In genomic region chr16:83956336-83957289, GRCh38 we compare ENCODE assay signal across 8 cellular contexts. TPM values are rescaled to one million over a fixed set of nuclear protein-coding genes. Genes with fewer than 3 reads are reported as not detected.
DNase-seq lines count a peak whose midpoint lies in the region; ATAC-seq and TF ChIP-seq lines count a peak whose summit lies in the region.

No MANE protein-coding gene starts in this region.

- no peak overlapping the region for H3K4me3 Mint-ChIP-seq in activated CD8-positive, alpha-beta T cell treated with anti-CD3 and anti-CD28 coated beads, Interleukin-2, amount 10 ng/mL, durations not matched to agents 7 days and 5 days

- no peak overlapping the region for H2BK120ac ChIP-seq in mesenchymal stem cell (ENCODE audit: low read depth, low read length)

- DNase-seq in Caki2 (ENCODE audit: low read depth) (peak; percentile 49), HFF-Myc (ENCODE audit: extremely low read depth, low read depth) (peak; percentile 48), NCI-H774 (lab: John Stamatoyannopoulos, UW) (peak; percentile 12), mesenchymal stem cell (peak; percentile 73)
- peak; percentile 82 for DNase-seq in activated CD8-positive, alpha-beta T cell treated with anti-CD3 and anti-CD28 coated beads, Interleukin-2, amount 10 ng/mL, durations not matched to agents 7 days and 5 days
- DNase-seq in effector CD8-positive, alpha-beta T cell (lab: John Stamatoyannopoulos, UW) = peak; percentile 41
- peak; percentile 64 for DNase-seq in stimulated activated CD8-positive, alpha-beta memory T cell treated with anti-CD3 and anti-CD28 coated beads, Interleukin-15, amount 100 ng/mL, for 24 hours (ENCODE audit: low read depth)

- H2BK15ac ChIP-seq in mesenchymal stem cell (ENCODE audit: low read depth, poor library complexity, severe bottlenecking) = no peak overlapping the region

- H3K4me1 Mint-ChIP-seq in activated CD8-positive, alpha-beta T cell treated with anti-CD3 and anti-CD28 coated beads, Interleukin-2, amount 10 ng/mL, durations not matched to agents 7 days and 5 days (ENCODE audit: low read depth) = peaks cover 11% of the 10 kb centered on the region

- peaks cover 6% of the 10 kb centered on the region for H3K79me1 ChIP-seq in mesenchymal stem cell (replicated peaks; ENCODE audit: low read length, poor library complexity, severe bottlenecking)

- H3K4me2 ChIP-seq in mesenchymal stem cell (ENCODE audit: low read length, poor library complexity, severe bottlenecking) = no peak overlapping the region

- peaks cover 5% of the 10 kb centered on the region for H3K27me3 Mint-ChIP-seq in activated CD8-positive, alpha-beta T cell treated with anti-CD3 and anti-CD28 coated beads, Interleukin-2, amount 10 ng/mL, durations not matched to agents 7 days and 5 days (ENCODE audit: low read depth)

- H3K36me3 Mint-ChIP-seq in activated CD8-positive, alpha-beta T cell treated with anti-CD3 and anti-CD28 coated beads, Interleukin-2, amount 10 ng/mL, durations not matched to agents 7 days and 5 days (ENCODE audit: low read depth) = no peaks in the 10 kb centered on the region

- H3K23ac ChIP-seq in mesenchymal stem cell (ENCODE audit: low read length in 2 of 2) = no peak overlapping the region

- TF ChIP-seq CTCF in HFF-Myc (IDR thresholded peaks at IDR 0.05; ENCODE audit: low read depth, low read length, missing control alignments) = peak; percentile 91

- H3K9me3 Mint-ChIP-seq in activated CD8-positive, alpha-beta T cell treated with anti-CD3 and anti-CD28 coated beads, Interleukin-2, amount 10 ng/mL, durations not matched to agents 7 days and 5 days (ENCODE audit: insufficient read depth) = no peaks in the 10 kb centered on the region

- H3K4me3 ChIP-seq in HFF-Myc (replicated peaks; ENCODE audit: low read depth, low read length) (no peak overlapping the region), mesenchymal stem cell (ENCODE audit: insufficient read depth in 1 of 2, low read depth in 1 of 2, low read length in 2 of 2) (no peak overlapping the region)

- H2BK5ac ChIP-seq in mesenchymal stem cell (ENCODE audit: low read depth, low read length, poor library complexity, severe bottlenecking) = no peak overlapping the region

- H3K27ac ChIP-seq in mesenchymal stem cell (ENCODE audit: low read length, poor library complexity, severe bottlenecking) = no peak overlapping the region

- peak overlapping the region in 1 of 2 experiments; percentile 76 for H2BK12ac ChIP-seq in mesenchymal stem cell (ENCODE audit: low read length in 2 of 2)

- H3K36me3 ChIP-seq in mesenchymal stem cell (ENCODE audit: control insufficient read depth in 1 of 2, insufficient read depth in 2 of 2, low read depth in 1 of 2, low read length in 2 of 2) = peaks cover 30 to 37% of the 10 kb centered on the region in 2 experiments

- CTCF ChIA-PET in activated CD8-positive, alpha-beta T cell treated with anti-CD3 and anti-CD28 coated beads, Interleukin-2, amount 10 ng/mL, durations not matched to agents 7 days and 5 days (lab: Charles Lee) = interaction anchor here (0.8 to 4.4 kb wide), 11 partner anchors 20 to 231 kb away, joined by 3 to 32 read pairs (median 4); no protein-coding TSS in a partner anchor

- no peak overlapping the region for H3K18ac ChIP-seq in mesenchymal stem cell (ENCODE audit: low read depth in 1 of 2, low read length in 2 of 2)

- no peak overlapping the region for H4K91ac ChIP-seq in mesenchymal stem cell (ENCODE audit: low read length)

- H2AFZ ChIP-seq in mesenchymal stem cell (ENCODE audit: low read depth, low read length) = no peak overlapping the region

- peak; percentile 59 for ATAC-seq in activated CD8-positive, alpha-beta T cell treated with anti-CD3 and anti-CD28 coated beads, Interleukin-2, amount 10 ng/mL, durations not matched to agents 7 days and 5 days
- no peak for ATAC-seq in GM18519 (IDR thresholded peaks at IDR 0.05; ENCODE audit: low FRiP score, unreplicated experiment)

- no peak overlapping the region for H3K9ac ChIP-seq in mesenchymal stem cell (ENCODE audit: low read length)

- peak overlapping the region; percentile 67 for H4K8ac ChIP-seq in mesenchymal stem cell (ENCODE audit: low read length)

- no peak overlapping the region for H3K4ac ChIP-seq in mesenchymal stem cell (ENCODE audit: low read depth in 1 of 2, low read length in 2 of 2)

- POLR2A ChIA-PET in activated CD8-positive, alpha-beta T cell treated with anti-CD3 and anti-CD28 coated beads, Interleukin-2, amount 10 ng/mL, durations not matched to agents 7 days and 5 days (lab: Charles Lee) = interaction anchor here (1.2 kb wide), 1 partner anchor 230 kb away, joined by 5 read pairs; the partner anchor contains the start of gene TAF1C

- no peaks in the 10 kb centered on the region for H3K27me3 ChIP-seq in mesenchymal stem cell (ENCODE audit: control insufficient read depth in 1 of 2, insufficient read depth in 1 of 2, low read length in 2 of 2)

- peaks cover 25% of the 10 kb centered on the region for H3K4me1 ChIP-seq in mesenchymal stem cell (ENCODE audit: control insufficient read depth, insufficient read depth, low read depth, low read length)

- 49% methylated on average over 22 of the region's 22 CpGs for WGBS in mesenchymal stem cell

- H3K27ac Mint-ChIP-seq in activated CD8-positive, alpha-beta T cell treated with anti-CD3 and anti-CD28 coated beads, Interleukin-2, amount 10 ng/mL, durations not matched to agents 7 days and 5 days = no peak overlapping the region

- no peaks in the 10 kb centered on the region for H3K9me3 ChIP-seq in mesenchymal stem cell (ENCODE audit: control insufficient read depth, low read length)

- in situ Hi-C loops in Caki2 (cut with HindIII; ENCODE audit: low pct_unique_long_range_greater_than_20kb, low sequenced_read_pairs) = no loop called here

- no peak overlapping the region for H2AK5ac ChIP-seq in mesenchymal stem cell (ENCODE audit: low read length, severe bottlenecking)

- no peak overlapping the region for H3K14ac ChIP-seq in mesenchymal stem cell (ENCODE audit: low read length in 2 of 2)

RNA-seq across cellular contexts. Expression of gene OSGIN1, which starts 3.6 kb away (rescaled TPM):
- 65.3 and 69.7 TPM in 2 replicates for total RNA-seq in Caki2 (2014; rRNA removed; shearing (Covaris generic); ENCODE audit: low replicate concordance)
- total RNA-seq in activated CD8-positive, alpha-beta T cell treated with anti-CD3 and anti-CD28 coated beads, Interleukin-2, amount 10 ng/mL, durations not matched to agents 7 days and 5 days = under 1 TPM; 0.24 to 0.26 TPM
- 5.4 TPM for polyA plus RNA-seq in mesenchymal stem cell (2013, experiment 1 of 2)
- 5.9 TPM for polyA plus RNA-seq in mesenchymal stem cell (2013, experiment 2 of 2)

RNA-seq across cellular contexts. Expression of gene NECAB2, which starts 11.4 kb away (rescaled TPM):
- total RNA-seq in Caki2 (2014; rRNA removed; shearing (Covaris generic); ENCODE audit: low replicate concordance) = 0.81 TPM in 1 of 2 replicates, not detected in the other
- total RNA-seq in activated CD8-positive, alpha-beta T cell treated with anti-CD3 and anti-CD28 coated beads, Interleukin-2, amount 10 ng/mL, durations not matched to agents 7 days and 5 days = not detected
- polyA plus RNA-seq in mesenchymal stem cell (2013, experiment 1 of 2) = 0.58 TPM
- polyA plus RNA-seq in mesenchymal stem cell (2013, experiment 2 of 2) = 0.33 TPM

RNA-seq across cellular contexts. Expression of gene MLYCD, which starts 57.7 kb away (rescaled TPM):
- total RNA-seq in Caki2 (2014; rRNA removed; shearing (Covaris generic); ENCODE audit: low replicate concordance) = 2.6 and 3.3 TPM in 2 replicates
- 1 to 10 TPM; 4.2 to 4.3 TPM for total RNA-seq in activated CD8-positive, alpha-beta T cell treated with anti-CD3 and anti-CD28 coated beads, Interleukin-2, amount 10 ng/mL, durations not matched to agents 7 days and 5 days
- 1.3 TPM for polyA plus RNA-seq in mesenchymal stem cell (2013, experiment 1 of 2)
- polyA plus RNA-seq in mesenchymal stem cell (2013, experiment 2 of 2) = 1.2 TPM

Comparison
In these comparisons a context has a peak if more than half of its experiments do, and no peak if none do; other contexts are left out.
1. DNase-seq: peak in every context shown above with its lines; median percentile 82 in activated CD8-positive, alpha-beta T cell treated with anti-CD3 and anti-CD28 coated beads, Interleukin-2, amount 10 ng/mL, durations not matched to agents 7 days and 5 days; 73 in mesenchymal stem cell; 64 in stimulated activated CD8-positive, alpha-beta memory T cell treated with anti-CD3 and anti-CD28 coated beads, Interleukin-15, amount 100 ng/mL, for 24 hours; 49 in Caki2; 48 in HFF-Myc; 41 in effector CD8-positive, alpha-beta T cell; 12 in NCI-H774.
2. RNA of gene OSGIN1, which starts 3.6 kb away (total RNA-seq): 65.3 to 69.7 TPM in Caki2; 0.24 to 0.26 TPM in activated CD8-positive, alpha-beta T cell treated with anti-CD3 and anti-CD28 coated beads, Interleukin-2, amount 10 ng/mL, durations not matched to agents 7 days and 5 days; every median in the first group is over 10 times any median in the second.